ENCODE assay signal across 24 cellular contexts in genomic region chr3:142990706-142991105, GRCh38. TPM values are rescaled to one million over a fixed set of nuclear protein-coding genes. Genes with fewer than 3 reads are reported as not detected.
DNase-seq lines count a peak whose midpoint lies in the region; ATAC-seq, FAIRE-seq and TF ChIP-seq lines count a peak whose summit lies in the region.
"Had no signal": no experiment of that assay in that cellular context is flagged by ENCODE, and none has a peak within 500 bp of the region (broad histone marks: within the 10 kb centered on the region; RNA-seq: fewer than 3 reads in every experiment).

No MANE protein-coding gene starts in this region.

- TF ChIP-seq CTCF in K562 (IDR thresholded peaks at IDR 0.05 in 2 of 3, conservative IDR thresholded peaks at IDR 0.05 in 1 of 3; ENCODE audit: insufficient read depth in 2 of 3, low read depth in 1 of 3, low read length in 3 of 3) (no peak), H9 (conservative IDR thresholded peaks at IDR 0.05) (no peak), pancreas (IDR thresholded peaks at IDR 0.05) (no peak)

- H3T11ph ChIP-seq in H9 (ENCODE audit: low read length), result no peak overlapping the region

- no peaks in the 10 kb centered on the region for H3K27me3 Mint-ChIP-seq in H9 (ENCODE audit: low read depth)

- no peak overlapping the region for H4K91ac ChIP-seq in H9 (ENCODE audit: insufficient read length, low read depth, low read length)

- H4K5ac ChIP-seq in H9 (ENCODE audit: insufficient read length, low read depth, low read length), result no peak overlapping the region

- H3K79me1 ChIP-seq in H9 (ENCODE audit: insufficient read depth, low read depth, low read length, poor library complexity, severe bottlenecking), result no peaks in the 10 kb centered on the region

- 51% methylated on average over 6 of the region's 6 CpGs for WGBS in K562 (ENCODE audit: insufficient coverage, low coverage, missing lambda C conversion rate)
- WGBS in H9 (ENCODE audit: extremely low coverage, insufficient read length, low lambda C conversion rate), result no CpG with 5 or more reads among the region's 6 CpGs
- 58 to 61% methylated on average over 6 of the region's 6 CpGs for WGBS in pancreas, 2 donors

- H3K23ac ChIP-seq in H9 (ENCODE audit: insufficient read length, low read depth, low read length), result no peak overlapping the region

- no peak overlapping the region for H2BK12ac ChIP-seq in H9 (ENCODE audit: insufficient read length, low read depth, low read length)

- no TSS peak for BruUV-seq in K562 (replicated peaks; lab: Mats Ljungman, UMichigan)

- H3K14ac ChIP-seq in H9 (ENCODE audit: insufficient read depth, low read length), result no peak overlapping the region

- no peak overlapping the region for H3K4me3 Mint-ChIP-seq in H9
- H3K4me3 Mint-ChIP-seq: CD14-positive monocyte, GM23338, T-cell had no signal

- H3K9me3 Mint-ChIP-seq in H9, result no peaks in the 10 kb centered on the region
- H3K9me3 Mint-ChIP-seq: GM23338, T-cell had no signal

- no peak overlapping the region for H3K18ac ChIP-seq in H9 (ENCODE audit: insufficient read length, low read depth, low read length)

- H2BK120ac ChIP-seq in H9 (ENCODE audit: low read depth, low read length, poor library complexity, severe bottlenecking), result no peak overlapping the region

- peak; percentile 54 for DNase-seq in CD1c-positive myeloid dendritic cell (ENCODE audit: extremely low spot score)
- DNase-seq in GM12891 (ENCODE audit: insufficient read length, low spot score), result no peak
- DNase-seq in NOMO-1 (lab: John Stamatoyannopoulos, UW; ENCODE audit: unreplicated experiment in 2 of 2), result peak; percentile 39 to 63
- no peak for DNase-seq in K562 (ENCODE audit: extremely low read depth in 1 of 4, low spot score in 3 of 4)
- no peak for DNase-seq in H9
- DNase-seq in pancreas, result no peak
- no peak for DNase-seq in iPS-NIHi11 (ENCODE audit: low spot score)
- DNase-seq: ACHN, BE2C, Calu3, DMS79 treated with DMSO at 0.1 percent for 48 hours, GF-D8, NCI-H2029, NCI-H446 treated with DMSO at 0.1 percent for 48 hours, NCI-H526, PC-9, SHP77, T-cell had no signal

- H3K4me2 ChIP-seq in K562 (ENCODE audit: insufficient read depth, low read length) (no peak overlapping the region), H9 (ENCODE audit: insufficient read depth, insufficient read length, low read length) (no peak overlapping the region)
- H3K4me2 ChIP-seq: GM23338, KMS-11, PC-9 had no signal

- H2BK5ac ChIP-seq in H9 (ENCODE audit: insufficient read length, low read length), result no peak overlapping the region

- H3K4me3 ChIP-seq in K562 (no peak overlapping the region), pancreas (no peak overlapping the region)
- H3K4me3 ChIP-seq: GM23338, HAP-1, PC-9 had no signal

- no peak for TF ChIP-seq RAD21 in K562 (CRISPR knock-in tag; conservative IDR thresholded peaks at IDR 0.05 in 1 of 2, IDR thresholded peaks at IDR 0.05 in 1 of 2)

- H4K20me1 ChIP-seq in K562 (replicated peaks; ENCODE audit: control insufficient read depth, insufficient read depth, low read length) (no peaks in the 10 kb centered on the region), H9 (ENCODE audit: control insufficient read depth, insufficient read depth, insufficient read length) (no peaks in the 10 kb centered on the region)

- peak; percentile 16 for FAIRE-seq in GM12891 (lab: Jason Lieb, UNC)
- FAIRE-seq in K562 (lab: Jason Lieb, UNC), result no peak
- FAIRE-seq in pancreas (lab: Jason Lieb, UNC), result no peak

- no peaks in the 10 kb centered on the region for H3K9me1 ChIP-seq in K562 (ENCODE audit: control insufficient read depth, insufficient read depth, low read length)

- H3K27me3 ChIP-seq in K562 (ENCODE audit: control insufficient read depth in 2 of 2, insufficient read depth in 2 of 2, low read length in 2 of 2) (no peaks in the 10 kb centered on the region), H9 (ENCODE audit: insufficient read depth, low read length) (no peaks in the 10 kb centered on the region), pancreas (no peaks in the 10 kb centered on the region)
- H3K27me3 ChIP-seq: BE2C had no signal

- intact Hi-C loops in K562 (cut with micrococcal nuclease) (loop anchor here (5.0 to 10.0 kb wide), 3 partner anchors 546 to 968 kb away; partner anchors contain the start of gene XRN1), pancreas (cut with DNase I) (loop anchor here in 2 of 3 donors (2.0 to 10.0 kb wide), 3 partner anchors 162 to 408 kb away; no protein-coding TSS in a partner anchor)

- H4K8ac ChIP-seq in H9 (replicated peaks; ENCODE audit: insufficient read length, low read depth, low read length), result no peak overlapping the region

- CTCF ChIA-PET in K562 (lab: Yijun Ruan, JAX; ENCODE audit: low intra/inter-chr PET ratio), result no interaction called here

- H3K36me3 Mint-ChIP-seq in H9 (ENCODE audit: insufficient read depth in 1 of 3, low read depth in 3 of 3), result no peaks in the 10 kb centered on the region; a peak in 1 of 7 replicates
- H3K36me3 Mint-ChIP-seq: CD14-positive monocyte, T-cell had no signal

- no peak overlapping the region for H3K4ac ChIP-seq in H9 (ENCODE audit: low read depth, low read length)

- peaks cover 5% of the 10 kb centered on the region in 2 experiments for H3K4me1 Mint-ChIP-seq in H9

- H3K4me1 ChIP-seq in K562 (replicated peaks in 1 of 2; ENCODE audit: control insufficient read depth in 2 of 2, insufficient read depth in 2 of 2, low read length in 2 of 2) (peaks cover 0 to 7% of the 10 kb centered on the region in 2 experiments; a peak in 3 of 5 replicates), H9 (ENCODE audit: insufficient read depth, low read length) (no peaks in the 10 kb centered on the region), pancreas (no peaks in the 10 kb centered on the region)
- H3K4me1 ChIP-seq: BE2C, HAP-1 had no signal

- POLR2A ChIA-PET in K562 (lab: Yijun Ruan, JAX), result interaction anchor here (0.5 to 1.0 kb wide), 3 partner anchors 8 to 117 kb away, joined by 3 to 6 read pairs (median 3); partner anchors contain the start of gene U2SURP

- in situ Hi-C loops in K562 (cut with MboI), result loop anchor here (5.0 kb wide), 2 partner anchors 168 to 403 kb away; no protein-coding TSS in a partner anchor

- TF ChIP-seq EP300 in K562 (IDR thresholded peaks at IDR 0.05; ENCODE audit: low read length), result no peak

- H2BK15ac ChIP-seq in H9 (ENCODE audit: low read depth, low read length), result no peak overlapping the region

- no peak overlapping the region for H2BK20ac ChIP-seq in H9 (ENCODE audit: low read depth, low read length, poor library complexity, severe bottlenecking)

- H3K9me3 ChIP-seq in K562 (replicated peaks; ENCODE audit: control insufficient read depth, insufficient read depth, low read depth, low read length), result no peaks in the 10 kb centered on the region
- H3K9me3 ChIP-seq in H9 (ENCODE audit: control insufficient read depth, low read depth, low read length), result no peaks in the 10 kb centered on the region
- no peaks in the 10 kb centered on the region for H3K9me3 ChIP-seq in pancreas
- H3K9me3 ChIP-seq: BE2C, HAP-1 had no signal

- H3K79me2 ChIP-seq in K562 (ENCODE audit: control insufficient read depth, insufficient read depth, low read length), result no peaks in the 10 kb centered on the region
- no peaks in the 10 kb centered on the region for H3K79me2 ChIP-seq in H9 (ENCODE audit: insufficient read depth, low read length)

- no peaks in the 10 kb centered on the region for H3K23me2 ChIP-seq in H9 (ENCODE audit: insufficient read length, low read depth, low read length, poor library complexity, severe bottlenecking)

- H3K27ac Mint-ChIP-seq in H9, result no peak overlapping the region
- H3K27ac Mint-ChIP-seq: GM23338, T-cell had no signal

- H3K56ac ChIP-seq in H9 (ENCODE audit: insufficient read length, low read depth, low read length), result no peak overlapping the region

- H2AFZ ChIP-seq in K562 (ENCODE audit: low read depth, low read length) (no peak overlapping the region), H9 (ENCODE audit: low read length) (no peak overlapping the region)
- H2AFZ ChIP-seq: GM23338, PC-9 had no signal

- no peak overlapping the region for H3K27ac ChIP-seq in K562 (ENCODE audit: extremely low read depth, low read depth, low read length)
- H3K27ac ChIP-seq in H9 (ENCODE audit: insufficient read length, low read depth, low read length), result no peak overlapping the region
- H3K27ac ChIP-seq in pancreas, result no peak overlapping the region
- H3K27ac ChIP-seq: KMS-11, PC-9, RWPE1 had no signal

- H3K9ac ChIP-seq in K562 (ENCODE audit: insufficient read depth in 1 of 2, low read depth in 2 of 2, low read length in 2 of 2), result no peak overlapping the region
- H3K9ac ChIP-seq in H9 (ENCODE audit: extremely low read depth, insufficient read length, low read length), result no peak overlapping the region
- H3K9ac ChIP-seq: KMS-11 had no signal

- no peak overlapping the region for H2AK5ac ChIP-seq in H9 (ENCODE audit: insufficient read length, low read length)

- TF ChIP-seq POLR2A in GM12891 (IDR thresholded peaks at IDR 0.05; ENCODE audit: low read depth, low read length), result no peak
- TF ChIP-seq POLR2A in K562 (conservative IDR thresholded peaks at IDR 0.05), result no peak

- H3K36me3 ChIP-seq in K562 (ENCODE audit: control insufficient read depth, insufficient read depth, low read length) (no peaks in the 10 kb centered on the region), pancreas (no peaks in the 10 kb centered on the region)
- H3K36me3 ChIP-seq: BE2C, HAP-1 had no signal

- ATAC-seq in K562, result no peak
- ATAC-seq in pancreas, result no peak
- ATAC-seq: GM23338, T-cell had no signal

RNA-seq across cellular contexts. Expression of gene U2SURP, which starts 10.7 kb away (rescaled TPM):
- polyA plus RNA-seq in GM12891 (2012; ENCODE audit: low read depth, missing spikeins), result 47.8 TPM
- total RNA-seq in K562 (2011; cell fraction: chromatin; rRNA removed; ENCODE audit: low replicate concordance), result 224 and 739 TPM in 2 replicates
- total RNA-seq in K562 (2011; cell fraction: nucleolus; rRNA removed), result 79.4 and 92.0 TPM in 2 replicates
- 184 and 255 TPM in 2 replicates for total RNA-seq in K562 (2011; cell fraction: nucleoplasm; rRNA removed)
- 116 and 128 TPM in 2 replicates for total RNA-seq in K562 (2014; rRNA removed)
- total RNA-seq in K562 (2014; rRNA removed; fragmentation: Illumina TruSeq; extraction: Trizol), result 280 and 375 TPM in 2 replicates
- total RNA-seq in K562 (2015; rRNA removed; fragmentation: Illumina TruSeq; extraction: Trizol), result 193 and 205 TPM in 2 replicates
- 198 and 199 TPM in 2 replicates for total RNA-seq in K562 (2021)
- polyA plus RNA-seq in K562 (2011; rRNA removed), result 108 and 140 TPM in 2 replicates
- 8.8 and 22.2 TPM in 2 replicates for polyA plus RNA-seq in K562 (2011; cell fraction: cytosol; rRNA removed)
- polyA plus RNA-seq in K562 (2011; cell fraction: nucleus; rRNA removed), result 182 and 207 TPM in 2 replicates
- polyA plus RNA-seq in K562 (2012), result 66.4 and 103 TPM in 2 replicates
- 174 and 178 TPM in 2 replicates for polyA plus RNA-seq in K562 (2014; fragmentation: Illumina TruSeq; extraction: Trizol)
- 100 to 1,000 TPM; 191 to 322 TPM for polyA plus RNA-seq in K562 (2014; fragmentation: Nextera tagmentation; extraction: Ambion mirVana)
- 97.8 and 140 TPM in 2 replicates for polyA plus RNA-seq in K562 (2014; rRNA removed)
- polyA minus RNA-seq in K562 (2011; rRNA and poly(A)+ RNA removed), result 269 and 309 TPM in 2 replicates
- polyA minus RNA-seq in K562 (2011; cell fraction: cytosol; rRNA and poly(A)+ RNA removed), result 56.3 and 70.0 TPM in 2 replicates
- 193 and 346 TPM in 2 replicates for polyA minus RNA-seq in K562 (2011; cell fraction: nucleus; rRNA and poly(A)+ RNA removed)
- 164 and 168 TPM in 2 replicates for total RNA-seq in H9 (2021)
- 10 to 100 TPM; 29.4 to 48.2 (median 36.7) TPM for total RNA-seq in pancreas
- 10 to 100 TPM; 19.9 to 36.4 TPM for polyA plus RNA-seq in pancreas

RNA-seq across cellular contexts. Expression of gene PAQR9, which starts 27.2 kb away (rescaled TPM):
- not detected for polyA plus RNA-seq in GM12891 (2012; ENCODE audit: low read depth, missing spikeins)
- total RNA-seq in K562 (2011; cell fraction: chromatin; rRNA removed; ENCODE audit: low replicate concordance), result 0.53 and 1.0 TPM in 2 replicates
- 1.4 and 2.0 TPM in 2 replicates for total RNA-seq in K562 (2011; cell fraction: nucleolus; rRNA removed)
- total RNA-seq in K562 (2011; cell fraction: nucleoplasm; rRNA removed), result 0.92 and 1.8 TPM in 2 replicates
- total RNA-seq in K562 (2014; rRNA removed) (0.27 and 0.29 TPM in 2 replicates), K562 (2014; rRNA removed; fragmentation: Illumina TruSeq; extraction: Trizol) (0.07 and 0.16 TPM in 2 replicates), K562 (2015; rRNA removed; fragmentation: Illumina TruSeq; extraction: Trizol) (0.04 TPM in 1 of 2 replicates, not detected in the other), K562 (2021) (0.40 and 0.58 TPM in 2 replicates), H9 (2021) (2.3 and 3.2 TPM in 2 replicates), pancreas (under 1 TPM in 1 of 6 donors, not detected in 5; 0.13 TPM)
- polyA plus RNA-seq in K562 (2011; rRNA removed) (0.12 and 0.39 TPM in 2 replicates), K562 (2014; fragmentation: Illumina TruSeq; extraction: Trizol) (0.21 and 0.22 TPM in 2 replicates), K562 (2014; fragmentation: Nextera tagmentation; extraction: Ambion mirVana) (under 1 TPM; 0.08 to 0.13 TPM), K562 (2014; rRNA removed) (0.33 and 0.47 TPM in 2 replicates), pancreas (not detected)
- polyA plus RNA-seq in K562 (2011; cell fraction: cytosol; rRNA removed), result 0.12 and 1.3 TPM in 2 replicates
- 0.20 and 1.0 TPM in 2 replicates for polyA plus RNA-seq in K562 (2011; cell fraction: nucleus; rRNA removed)
- polyA plus RNA-seq in K562 (2012), result 0.11 and 0.31 TPM in 2 replicates
- polyA minus RNA-seq in K562 (2011; rRNA and poly(A)+ RNA removed), result 0.18 and 0.39 TPM in 2 replicates
- not detected in 2 replicates for polyA minus RNA-seq in K562 (2011; cell fraction: cytosol; rRNA and poly(A)+ RNA removed)
- polyA minus RNA-seq in K562 (2011; cell fraction: nucleus; rRNA and poly(A)+ RNA removed), result 0.27 and 0.56 TPM in 2 replicates
- total RNA-seq: PC-9; T-cell; T-helper 2 cell treated with Interferon-gamma antibody and Interleukin-4, amounts not matched to agents 100 ng/mL and 5 ng/mL, for 36 hours had no signal
- polyA plus RNA-seq: CD14-positive monocyte had no signal

Comparison
In these comparisons a context has a peak if more than half of its experiments do, and no peak if none do; other contexts are left out.
1. DNase-seq: peak in CD1c-positive myeloid dendritic cell (single experiment) and NOMO-1 (2 of 2); none in GM12891 (single experiment), K562 (0 of 4), H9 (single experiment), pancreas (0 of 6) and iPS-NIHi11 (single experiment).